17 cellular contexts compared by ENCODE assay signal in the genomic region with DNA sequence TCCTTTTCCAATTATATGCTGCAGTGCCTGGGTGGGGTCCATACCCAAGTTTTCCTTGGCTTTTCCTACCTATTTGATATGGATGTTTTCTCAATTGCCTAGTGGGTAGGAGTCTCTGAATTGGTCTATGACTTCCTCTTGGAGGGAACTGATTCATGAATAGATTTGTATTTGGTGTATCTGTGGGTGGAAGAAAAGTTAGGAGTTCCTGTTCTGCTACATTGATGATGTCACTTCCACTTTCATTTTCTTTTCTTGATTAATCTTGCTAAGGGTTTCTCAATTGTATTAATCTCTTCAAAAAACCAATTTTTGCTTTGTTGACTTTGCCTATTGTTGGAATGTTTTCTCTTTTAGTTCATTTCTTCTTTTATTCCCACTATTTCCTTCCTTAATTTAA. TPM values are rescaled to one million over a fixed set of nuclear protein-coding genes. Genes with fewer than 3 reads are reported as not detected.
DNase-seq lines count a peak whose midpoint lies in the region; ATAC-seq and TF ChIP-seq lines count a peak whose summit lies in the region.
"Had no signal": no experiment of that assay in that cellular context is flagged by ENCODE, and none has a peak within 500 bp of the region (broad histone marks: within the 10 kb centered on the region; RNA-seq: fewer than 3 reads in every experiment).

No MANE protein-coding gene starts in this region.

- H3K9me2 ChIP-seq in Karpas-422 (replicated peaks; ENCODE audit: insufficient read depth, low read length): peaks cover 3% of the 10 kb centered on the region; the same call in 1 of the 2 replicates

- H3K27ac Mint-ChIP-seq in stimulated activated naive B cell treated with anti-CD40 and anti-IgM and Interleukin-4, amounts not matched to agents 10 μg/mL and 1 μg/mL and 100 μg/mL, for 72 hours: no peak overlapping the region
- H3K27ac Mint-ChIP-seq: activated B cell treated with CpG ODN at 0.5 μM for 24 hours; CD4-positive, alpha-beta T cell had no signal

- TF ChIP-seq POLR2A in uterus (IDR thresholded peaks at IDR 0.05): no peak

- intact Hi-C loops in uterus (cut with DNase I; ENCODE audit: low total_unique reads): no loop called here

- H3K4me3 Mint-ChIP-seq in stimulated activated naive B cell treated with anti-CD40 and anti-IgM and Interleukin-4, amounts not matched to agents 10 μg/mL and 1 μg/mL and 100 μg/mL, for 72 hours: peak overlapping the region; percentile 43 to 56
- H3K4me3 Mint-ChIP-seq: activated B cell treated with CpG ODN at 0.5 μM for 24 hours; CD4-positive, alpha-beta T cell had no signal

- DNase-seq in Karpas-422 (peak; percentile 43), epithelial cell of esophagus (ENCODE audit: low read depth) (peak; percentile 33), uterus (no peak)
- DNase-seq in stimulated activated naive B cell treated with anti-CD40 and anti-IgM and Interleukin-4, amounts not matched to agents 10 μg/mL and 1 μg/mL and 100 μg/mL, for 72 hours: no peak
- DNase-seq in NK-92 treated with Interleukin-12 subunit alpha and Interleukin-12 subunit beta, amount 100 ng/mL, for 24 hours (lab: John Stamatoyannopoulos, UW): no peak
- DNase-seq in central memory CD4-positive, alpha-beta T cell: no peak
- DNase-seq: activated B cell treated with CpG ODN at 0.5 μM for 24 hours; activated T-cell treated with anti-CD3 and anti-CD28 coated beads, Interleukin-2, amount 50 U/mL, for 1 hour; CD4-positive, alpha-beta T cell; heart left ventricle; KG1; mucosa of descending colon; NCI-H2029 treated with DMSO at 0.1 percent for 48 hours; posterior cingulate gyrus had no signal

- no peaks in the 10 kb centered on the region; the same call in 1 of the 2 replicates for H3K27me3 ChIP-seq in Karpas-422 (ENCODE audit: low read length)
- no peaks in the 10 kb centered on the region for H3K27me3 ChIP-seq in OCI-LY3 (ENCODE audit: low read depth, low read length)
- H3K27me3 ChIP-seq in uterus: no peaks in the 10 kb centered on the region
- H3K27me3 ChIP-seq: heart left ventricle, SJSA1 had no signal

- H3K36me3 ChIP-seq in Karpas-422 (ENCODE audit: insufficient read depth, low read length) (no peaks in the 10 kb centered on the region), OCI-LY3 (replicated peaks; ENCODE audit: low read depth, low read length) (no peaks in the 10 kb centered on the region), uterus (no peaks in the 10 kb centered on the region)
- H3K36me3 ChIP-seq: heart left ventricle, SJSA1 had no signal

- no peak overlapping the region for H3K27ac ChIP-seq in Karpas-422 (ENCODE audit: low read length)
- H3K27ac ChIP-seq in OCI-LY3 (ENCODE audit: low read length): no peak overlapping the region
- H3K27ac ChIP-seq in uterus: no peak overlapping the region
- H3K27ac ChIP-seq: heart left ventricle, SJSA1 had no signal

- H2AFZ ChIP-seq in Karpas-422 (ENCODE audit: low read length) (no peak overlapping the region), OCI-LY3 (ENCODE audit: low read depth, low read length) (peak overlapping the region; percentile 42; the same call in 1 of the 2 replicates)

- H4K20me1 ChIP-seq in Karpas-422 (ENCODE audit: insufficient read depth, low read depth, low read length) (no peaks in the 10 kb centered on the region), OCI-LY3 (ENCODE audit: insufficient read depth, low read length) (no peaks in the 10 kb centered on the region)

- H3K4me1 Mint-ChIP-seq in stimulated activated naive B cell treated with anti-CD40 and anti-IgM and Interleukin-4, amounts not matched to agents 10 μg/mL and 1 μg/mL and 100 μg/mL, for 72 hours: peaks cover 2 to 6% of the 10 kb centered on the region in 2 donors

- ATAC-seq in stimulated activated naive B cell treated with anti-CD40 and anti-IgM and Interleukin-4, amounts not matched to agents 10 μg/mL and 1 μg/mL and 100 μg/mL, for 72 hours (replicated peaks): peak; percentile 49 to 75
- ATAC-seq: heart left ventricle, mucosa of descending colon had no signal

- H3K4me3 ChIP-seq in Karpas-422 (ENCODE audit: low read length): no peak overlapping the region
- 0 out of 2 replicates have a peak overlapping the region, but pooled peaks have one; percentile 14 for H3K4me3 ChIP-seq in OCI-LY3 (ENCODE audit: low read length)
- no peak overlapping the region for H3K4me3 ChIP-seq in epithelial cell of esophagus (ENCODE audit: low read length)
- H3K4me3 ChIP-seq in uterus: no peak overlapping the region
- H3K4me3 ChIP-seq: heart left ventricle, mucosa of descending colon, SJSA1 had no signal

- H3K9ac ChIP-seq in Karpas-422 (ENCODE audit: low read length) (no peak overlapping the region), OCI-LY3 (ENCODE audit: low read length) (no peak overlapping the region)

- H3K9me3 ChIP-seq in Karpas-422 (ENCODE audit: low read length): no peaks in the 10 kb centered on the region; the same call in 1 of the 2 replicates
- no peaks in the 10 kb centered on the region for H3K9me3 ChIP-seq in OCI-LY3 (ENCODE audit: insufficient read depth, low read length)
- no peaks in the 10 kb centered on the region for H3K9me3 ChIP-seq in uterus
- H3K9me3 ChIP-seq: mucosa of descending colon, SJSA1 had no signal

- TF ChIP-seq CTCF in OCI-LY3 (IDR thresholded peaks at IDR 0.05; ENCODE audit: low read depth, low read length): no peak
- TF ChIP-seq CTCF in epithelial cell of esophagus (IDR thresholded peaks at IDR 0.05; ENCODE audit: insufficient read depth, low read depth, low read length, missing control alignments): no peak
- TF ChIP-seq CTCF in uterus (IDR thresholded peaks at IDR 0.05): no peak

- no peaks in the 10 kb centered on the region for H3K36me3 Mint-ChIP-seq in stimulated activated naive B cell treated with anti-CD40 and anti-IgM and Interleukin-4, amounts not matched to agents 10 μg/mL and 1 μg/mL and 100 μg/mL, for 72 hours

- H3K79me2 ChIP-seq in Karpas-422 (ENCODE audit: low read length) (no peaks in the 10 kb centered on the region), OCI-LY3 (ENCODE audit: low read length) (no peaks in the 10 kb centered on the region)

- H3K9me3 Mint-ChIP-seq in stimulated activated naive B cell treated with anti-CD40 and anti-IgM and Interleukin-4, amounts not matched to agents 10 μg/mL and 1 μg/mL and 100 μg/mL, for 72 hours: peaks cover 6 to 9% of the 10 kb centered on the region in 2 donors

- peaks cover 5 to 14% of the 10 kb centered on the region in 2 donors for H3K27me3 Mint-ChIP-seq in stimulated activated naive B cell treated with anti-CD40 and anti-IgM and Interleukin-4, amounts not matched to agents 10 μg/mL and 1 μg/mL and 100 μg/mL, for 72 hours

- H3K4me2 ChIP-seq in Karpas-422 (ENCODE audit: low read depth, low read length, poor library complexity, severe bottlenecking) (peak overlapping the region; percentile 50), OCI-LY3 (ENCODE audit: low read length) (peak overlapping the region; percentile 23; the same call in 1 of the 2 replicates)

- H3K4me1 ChIP-seq in Karpas-422 (ENCODE audit: low read length) (no peaks in the 10 kb centered on the region), OCI-LY3 (ENCODE audit: low read length) (peaks cover 7% of the 10 kb centered on the region), uterus (no peaks in the 10 kb centered on the region)
- H3K4me1 ChIP-seq: SJSA1 had no signal

RNA-seq across cellular contexts. Expression of gene SLC9A2, which starts 37.4 kb away (rescaled TPM):
- not detected in 2 replicates for total RNA-seq in Karpas-422 (2014; rRNA removed; shearing (Covaris generic); ENCODE audit: low replicate concordance)
- total RNA-seq in uterus: under 1 TPM in 3 of 4 donors, not detected in 1; under 0.01 to 0.29 (median 0.21) TPM
- total RNA-seq: activated B cell treated with CpG ODN at 0.5 μM for 24 hours; CD4-positive, alpha-beta T cell; endothelial cell of umbilical vein had no signal

Comparison
In these comparisons a context has a peak if more than half of its experiments do, and no peak if none do; other contexts are left out.
1. DNase-seq: peak in Karpas-422 (single experiment) and epithelial cell of esophagus (single experiment); none in stimulated activated naive B cell treated with anti-CD40 and anti-IgM and Interleukin-4, amounts not matched to agents 10 μg/mL and 1 μg/mL and 100 μg/mL, for 72 hours (single experiment), NK-92 treated with Interleukin-12 subunit alpha and Interleukin-12 subunit beta, amount 100 ng/mL, for 24 hours (single experiment), uterus (0 of 2) and central memory CD4-positive, alpha-beta T cell (single experiment).